Comparison of ENCODE assay signal across 8 cellular contexts in genomic region chr4:122152699-122153328, GRCh38. TPM values are rescaled to one million over a fixed set of nuclear protein-coding genes. Genes with fewer than 3 reads are reported as not detected.
DNase-seq lines count a peak whose midpoint lies in the region; ATAC-seq and TF ChIP-seq lines count a peak whose summit lies in the region.

No MANE protein-coding gene starts in this region.

- peaks cover 45% of the 10 kb centered on the region for H3K79me2 ChIP-seq in hepatocyte

- WGBS in hepatocyte (ENCODE audit: low lambda C conversion rate, missing lambda C conversion rate), result 4% methylated on average over 20 of the region's 20 CpGs

- peak overlapping the region; percentile 62 for H3K4me3 ChIP-seq in astrocyte of the cerebellum (ENCODE audit: low read depth, low read length)
- H3K4me3 ChIP-seq in hepatocyte, result peak overlapping the region; percentile 67
- peak overlapping the region; percentile 89 for H3K4me3 ChIP-seq in rectal smooth muscle tissue (ENCODE audit: low read length)

- TF ChIP-seq CTCF in astrocyte of the cerebellum (IDR thresholded peaks at IDR 0.05; ENCODE audit: low read depth, low read length, missing control alignments) (no peak), hepatocyte (IDR thresholded peaks at IDR 0.05; ENCODE audit: poor library complexity) (no peak)

- H3K36me3 ChIP-seq in hepatocyte (replicated peaks; ENCODE audit: insufficient read depth, low read depth) (no peaks in the 10 kb centered on the region), rectal smooth muscle tissue (ENCODE audit: control insufficient read depth, insufficient read depth, low read length) (peaks cover 3% of the 10 kb centered on the region)

- H3K9me2 ChIP-seq in hepatocyte (replicated peaks; ENCODE audit: insufficient read depth), result no peaks in the 10 kb centered on the region

- DNase-seq in CD1c-positive myeloid dendritic cell (ENCODE audit: extremely low spot score), result peak; percentile 26
- DNase-seq in RPMI7951 (ENCODE audit: low read depth), result peak; percentile 33
- DNase-seq in astrocyte of the cerebellum (ENCODE audit: low read depth), result peak; percentile 6
- peak; percentile 59 for DNase-seq in hepatocyte (ENCODE audit: low spot score)
- no peak for DNase-seq in retina

- H4K20me1 ChIP-seq in hepatocyte (ENCODE audit: insufficient read depth, poor library complexity, severe bottlenecking), result peaks cover 4% of the 10 kb centered on the region

- peak overlapping the region; percentile 76 for H2AFZ ChIP-seq in hepatocyte

- peak overlapping the region; percentile 87 for H3K4me2 ChIP-seq in hepatocyte

- H3K27me3 ChIP-seq in hepatocyte (no peaks in the 10 kb centered on the region), rectal smooth muscle tissue (ENCODE audit: control insufficient read depth, insufficient read depth, low read length) (no peaks in the 10 kb centered on the region)

- peak overlapping the region; percentile 91 for H3K27ac ChIP-seq in hepatocyte
- peak overlapping the region; percentile 78 for H3K27ac ChIP-seq in rectal smooth muscle tissue (ENCODE audit: low read depth, low read length)

- H3K9me3 ChIP-seq in hepatocyte (ENCODE audit: low read depth), result no peaks in the 10 kb centered on the region

- H3K9ac ChIP-seq in rectal smooth muscle tissue (ENCODE audit: low read length), result peak overlapping the region; percentile 78

- peaks cover 14% of the 10 kb centered on the region for H3K4me1 ChIP-seq in hepatocyte (ENCODE audit: insufficient read depth)
- H3K4me1 ChIP-seq in rectal smooth muscle tissue (ENCODE audit: control insufficient read depth, insufficient read depth, low read length), result peaks cover 3% of the 10 kb centered on the region

- ATAC-seq in GM19328 (IDR thresholded peaks at IDR 0.05; ENCODE audit: unreplicated experiment) (peak; percentile 27), HG03432 (IDR thresholded peaks at IDR 0.05; ENCODE audit: unreplicated experiment) (peak; percentile 41)

- in situ Hi-C loops in astrocyte of the cerebellum (cut with HindIII; ENCODE audit: low sequenced_read_pairs), result no loop called here

RNA-seq across cellular contexts. Expression of gene BLTP1, which starts 0.7 kb away (rescaled TPM):
- 21.3 and 28.4 TPM in 2 replicates for total RNA-seq in RPMI7951 (2014; rRNA removed; shearing (Covaris generic))
- total RNA-seq in hepatocyte, result 70.2 and 82.3 TPM in 2 replicates
- polyA plus RNA-seq in hepatocyte, result 7.7 and 10.2 TPM in 2 replicates
